In genomic region chr3:41117398-41117870, GRCh38 we compare ENCODE assay signal across 8 cellular contexts.
A peak's percentile ranks its signal among the peaks of the same experiment; 100 is the strongest.
DNase-seq lines count a peak whose midpoint lies in the region; ATAC-seq and TF ChIP-seq lines count a peak whose summit lies in the region.

No MANE protein-coding gene starts in this region.

- H3K4me1 ChIP-seq in aorta (ENCODE audit: control insufficient read depth in 1 of 2, insufficient read depth in 2 of 2, low read length in 2 of 2), result no peaks in the 10 kb centered on the region

- no peaks in the 10 kb centered on the region for H3K27me3 ChIP-seq in aorta (ENCODE audit: control insufficient read depth in 1 of 2, insufficient read depth in 2 of 2, low read length in 1 of 2)

- no peak for TF ChIP-seq CTCF in RWPE1 (conservative IDR thresholded peaks at IDR 0.05; ENCODE audit: low read depth)

- no peak overlapping the region for H3K4me3 ChIP-seq in aorta (ENCODE audit: low read length in 2 of 2)

- H3K9me3 ChIP-seq in aorta (ENCODE audit: control insufficient read depth, low read length), result no peaks in the 10 kb centered on the region

- ATAC-seq in GM19328 (IDR thresholded peaks at IDR 0.05; ENCODE audit: unreplicated experiment) (peak; percentile 88), HG03442 (IDR thresholded peaks at IDR 0.05; ENCODE audit: unreplicated experiment) (peak; percentile 90), aorta (ENCODE audit: low FRiP score) (peak; percentile 58)

- no peaks in the 10 kb centered on the region for H3K36me3 ChIP-seq in aorta (ENCODE audit: control insufficient read depth in 1 of 2, insufficient read depth in 2 of 2, low read length in 1 of 2)

- CTCF ChIA-PET in RWPE1 (lab: Yijun Ruan, JAX), result interaction anchor here (0.6 to 1.8 kb wide), 2 partner anchors 14 to 691 kb away, joined by 4 to 5 read pairs; no protein-coding TSS in a partner anchor

- H3K27ac ChIP-seq in RWPE1 (peak overlapping the region; percentile 63), aorta (ENCODE audit: low read depth in 1 of 2, low read length in 2 of 2) (no peak overlapping the region)

- POLR2A ChIA-PET in RWPE1 (lab: Yijun Ruan, JAX; ENCODE audit: low non-redundant PET), result no interaction called here

- intact Hi-C loops in aorta (cut with DNase I), result no loop called here

- WGBS in aorta, 2 donors, result 80 to 83% methylated on average over 15 of the region's 15 CpGs

- DNase-seq in Ammon's horn (ENCODE audit: low spot score) (peak; percentile 87), RWPE1 (ENCODE audit: low spot score) (peak; percentile 79), germinal center (ENCODE audit: low spot score) (peak; percentile 6), putamen (ENCODE audit: low spot score) (peak; percentile 79), aorta (peak; percentile 91 to 95)
- DNase-seq in activated effector memory CD4-positive, alpha-beta T cell treated with anti-CD3 and anti-CD28 coated beads, Interleukin-2, amount 50 U/mL, for 16 hours, result peak; percentile 91

Comparison
In these comparisons a context has a peak if more than half of its experiments do, and no peak if none do; other contexts are left out.
1. DNase-seq: peak in every context shown above with its lines; median percentile 93 in aorta; 91 in activated effector memory CD4-positive, alpha-beta T cell treated with anti-CD3 and anti-CD28 coated beads, Interleukin-2, amount 50 U/mL, for 16 hours; 87 in Ammon's horn; 79 in RWPE1; 79 in putamen; 6 in germinal center.